8 cellular contexts compared by ENCODE assay signal in the genomic region with DNA sequence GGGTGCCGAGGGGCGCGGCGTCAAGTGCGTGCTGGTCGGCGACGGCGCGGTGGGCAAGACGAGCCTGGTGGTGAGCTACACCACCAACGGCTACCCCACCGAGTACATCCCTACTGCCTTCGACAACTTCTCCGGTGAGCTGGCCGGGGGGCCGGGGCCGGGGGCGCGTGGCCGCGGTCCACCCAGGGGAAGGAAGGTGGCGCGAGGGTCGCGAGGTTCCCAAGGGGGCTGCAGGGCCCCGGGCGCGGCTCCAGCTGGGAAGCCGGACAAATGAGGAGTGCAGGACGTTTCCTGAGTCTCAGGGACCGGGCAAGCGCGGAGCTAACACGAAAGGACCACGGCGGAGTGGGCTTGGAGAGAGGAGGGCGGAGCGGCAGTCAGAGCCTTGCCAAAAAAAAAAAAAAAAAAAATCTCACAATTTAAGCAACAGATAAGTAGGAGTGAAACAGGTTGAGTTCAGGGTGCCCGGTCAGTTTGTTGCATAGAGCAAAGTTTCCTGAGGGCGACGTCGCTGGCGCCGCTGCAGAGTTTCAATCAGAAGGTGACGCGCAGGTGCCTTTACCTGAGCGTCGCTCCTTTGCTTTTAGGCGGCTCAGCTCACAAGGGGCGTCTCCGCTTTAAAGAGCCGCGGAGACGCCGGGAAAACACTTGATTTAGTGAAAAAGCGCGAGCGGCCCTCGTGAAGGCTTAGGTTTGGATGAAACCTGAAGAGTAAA. TPM values are rescaled to one million over a fixed set of nuclear protein-coding genes. Genes with fewer than 3 reads are reported as not detected.
DNase-seq lines count a peak whose midpoint lies in the region; ATAC-seq and TF ChIP-seq lines count a peak whose summit lies in the region.

No MANE protein-coding gene starts in this region.

- no peak for TF ChIP-seq CTCF in Loucy (conservative IDR thresholded peaks at IDR 0.05; ENCODE audit: low read length)
- TF ChIP-seq CTCF in fibroblast of villous mesenchyme (IDR thresholded peaks at IDR 0.05; ENCODE audit: insufficient read depth, low read depth, low read length), result no peak

- no peaks in the 10 kb centered on the region for H3K79me2 ChIP-seq in Loucy (ENCODE audit: insufficient read depth, low read length)

- H3K27me3 ChIP-seq in Loucy (ENCODE audit: insufficient read depth, low read length, poor library complexity, severe bottlenecking) (no peaks in the 10 kb centered on the region), neuron (ENCODE audit: insufficient read depth, low read length) (peaks cover 27% of the 10 kb centered on the region)

- H3K4me1 ChIP-seq in Loucy (ENCODE audit: insufficient read depth, low read length, poor library complexity, severe bottlenecking) (peaks cover 32% of the 10 kb centered on the region), neuron (ENCODE audit: insufficient read depth, low read length) (peaks cover 31% of the 10 kb centered on the region)

- H3K4me3 Mint-ChIP-seq in activated T-cell treated with anti-CD3 and anti-CD28 coated beads, Interleukin-2, amount 50 U/mL, for 72 hours, result peak overlapping the region; percentile 75 to 87

- H3K4me2 ChIP-seq in Loucy (ENCODE audit: low read depth, low read length, poor library complexity, severe bottlenecking), result peak overlapping the region; percentile 88

- H4K20me1 ChIP-seq in Loucy (ENCODE audit: insufficient read depth, low read length, poor library complexity, severe bottlenecking), result no peaks in the 10 kb centered on the region

- peak overlapping the region; percentile 85 for H3K4me3 ChIP-seq in Loucy (ENCODE audit: low read length, poor library complexity, severe bottlenecking)
- peak overlapping the region; percentile 80 for H3K4me3 ChIP-seq in fibroblast of villous mesenchyme (ENCODE audit: low read depth, low read length)
- H3K4me3 ChIP-seq in neuron (ENCODE audit: low read length), result peak overlapping the region; percentile 85

- H3K27ac Mint-ChIP-seq in activated T-cell treated with anti-CD3 and anti-CD28 coated beads, Interleukin-2, amount 50 U/mL, for 72 hours, result no peak overlapping the region

- H2AFZ ChIP-seq in Loucy (ENCODE audit: low read length), result peak overlapping the region; percentile 90
- peak overlapping the region; percentile 92 for H2AFZ ChIP-seq in neuron (ENCODE audit: low read depth, low read length)

- H3K9me2 ChIP-seq in Loucy (replicated peaks; ENCODE audit: low read depth, low read length), result no peaks in the 10 kb centered on the region

- H3K9me3 Mint-ChIP-seq in activated T-cell treated with anti-CD3 and anti-CD28 coated beads, Interleukin-2, amount 50 U/mL, for 72 hours, result no peaks in the 10 kb centered on the region

- peak; percentile 58 for DNase-seq in DMS 273 (lab: John Stamatoyannopoulos, UW; ENCODE audit: unreplicated experiment)
- no peak for DNase-seq in DMS 273 treated with DMSO at 0.1 percent for 48 hours (lab: John Stamatoyannopoulos, UW)
- DNase-seq in activated T-cell treated with anti-CD3 and anti-CD28 coated beads, Interleukin-2, amount 50 U/mL, for 72 hours, result peak; percentile 10 to 17
- DNase-seq in fibroblast of villous mesenchyme (ENCODE audit: low read depth), result peak; percentile 44
- DNase-seq in HUDEP-2 (lab: John Stamatoyannopoulos, UW; ENCODE audit: unreplicated experiment in 76 of 76), result no peak

- H3F3A ChIP-seq in Loucy (ENCODE audit: low read depth), result no peaks in the 10 kb centered on the region

- peak; percentile 30 to 37 for ATAC-seq in activated T-cell treated with anti-CD3 and anti-CD28 coated beads, Interleukin-2, amount 50 U/mL, for 72 hours (replicated peaks in 1 of 2)
- ATAC-seq in HG03342 (IDR thresholded peaks at IDR 0.05; ENCODE audit: unreplicated experiment), result no peak

- H3K36me3 ChIP-seq in Loucy (ENCODE audit: insufficient read depth, low read length) (no peaks in the 10 kb centered on the region), neuron (ENCODE audit: insufficient read depth, low read length) (peaks cover 4% of the 10 kb centered on the region)

- H3K9ac ChIP-seq in Loucy (ENCODE audit: low read depth, low read length, poor library complexity, severe bottlenecking), result peak overlapping the region; percentile 77

- H3K9me3 ChIP-seq in Loucy (ENCODE audit: insufficient read depth, low read depth, low read length) (no peaks in the 10 kb centered on the region), neuron (ENCODE audit: low read length) (no peaks in the 10 kb centered on the region)

- H3K4me1 Mint-ChIP-seq in activated T-cell treated with anti-CD3 and anti-CD28 coated beads, Interleukin-2, amount 50 U/mL, for 72 hours (ENCODE audit: low read depth), result peaks cover 13% of the 10 kb centered on the region

- H3K27me3 Mint-ChIP-seq in activated T-cell treated with anti-CD3 and anti-CD28 coated beads, Interleukin-2, amount 50 U/mL, for 72 hours (ENCODE audit: low read depth), result peaks cover 31% of the 10 kb centered on the region

- no peaks in the 10 kb centered on the region for H3K36me3 Mint-ChIP-seq in activated T-cell treated with anti-CD3 and anti-CD28 coated beads, Interleukin-2, amount 50 U/mL, for 72 hours (ENCODE audit: insufficient read depth in 2 of 2)

RNA-seq across cellular contexts. Expression of a gene that starts 0.8 kb away (rescaled TPM):
- total RNA-seq in activated T-cell treated with anti-CD3 and anti-CD28 coated beads, Interleukin-2, amount 50 U/mL, for 72 hours, result under 1 TPM; 0.70 to 0.88 TPM
- total RNA-seq in fibroblast of villous mesenchyme, result 2.2 and 2.9 TPM in 2 replicates

Comparison
In these comparisons a context has a peak if more than half of its experiments do, and no peak if none do; other contexts are left out.
1. DNase-seq: peak in DMS 273 (single experiment), activated T-cell treated with anti-CD3 and anti-CD28 coated beads, Interleukin-2, amount 50 U/mL, for 72 hours (2 of 2) and fibroblast of villous mesenchyme (single experiment); none in DMS 273 treated with DMSO at 0.1 percent for 48 hours (single experiment) and HUDEP-2 (0 of 76).
2. Peak in every context shown above with its lines, with median percentiles within 50 percentile points of each other: H3K4me3 ChIP-seq.